In the genomic region with DNA sequence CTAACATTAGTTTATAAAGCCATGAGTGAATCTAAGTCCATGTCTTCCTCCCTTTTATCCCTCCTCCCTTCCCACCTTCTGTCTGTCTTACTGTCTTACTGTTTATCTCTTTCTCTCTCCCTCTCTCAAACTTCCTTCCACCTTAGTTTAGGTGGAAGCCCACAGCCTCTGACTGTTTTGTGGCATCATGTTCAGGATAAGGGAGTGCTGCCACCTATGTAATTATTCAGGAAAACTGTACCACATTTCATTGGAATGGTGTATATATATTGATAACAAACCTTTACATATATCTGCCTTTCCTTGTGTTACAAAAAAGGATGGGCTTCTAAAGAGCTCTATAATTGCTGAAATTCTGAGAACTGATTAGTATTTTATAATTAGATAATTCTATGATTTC, we compare ENCODE assay signal across 20 cellular contexts. TPM values are rescaled to one million over a fixed set of nuclear protein-coding genes. Genes with fewer than 3 reads are reported as not detected.
"Had no signal": no experiment of that assay in that cellular context is flagged by ENCODE, and none has a peak within 500 bp of the region (broad histone marks: within the 10 kb centered on the region; RNA-seq: fewer than 3 reads in every experiment).

No MANE protein-coding gene starts in this region.

- H3K36me3 ChIP-seq: esophagus squamous epithelium, left ventricle myocardium inferior, lower lobe of right lung, pancreas, stomach, thoracic aorta, transverse colon had no signal

- H3K4me3 ChIP-seq: esophagus squamous epithelium, hepatocyte, left ventricle myocardium inferior, lower lobe of right lung, pancreas, stomach, thoracic aorta, transverse colon had no signal

- DNase-seq: effector memory CD8-positive, alpha-beta T cell; esophagus squamous epithelium; foreskin fibroblast; kidney; left cardiac atrium; left ventricle myocardium inferior; lower lobe of right lung; midbrain; occipital lobe; pancreas; right cardiac atrium; small intestine; stimulated activated CD4-positive, alpha-beta T cell treated with anti-CD3 and anti-CD28 coated beads, Interleukin-12 subunit alpha, Interleukin-12 subunit beta, amount 100 ng/mL, for 4 hours; stimulated activated naive CD4-positive, alpha-beta T cell; stomach; substantia nigra; transverse colon had no signal

- H3K4me1 ChIP-seq: esophagus squamous epithelium, left ventricle myocardium inferior, lower lobe of right lung, pancreas, stomach, transverse colon had no signal

- H3K27me3 ChIP-seq: esophagus squamous epithelium, hepatocyte, pancreas, stomach, transverse colon had no signal

- ATAC-seq: effector memory CD8-positive, alpha-beta T cell; left cardiac atrium; lower lobe of right lung; pancreas; right cardiac atrium had no signal

- H3K27ac ChIP-seq: epithelial cell of prostate, esophagus squamous epithelium, hepatocyte, left ventricle myocardium inferior, lower lobe of right lung, pancreas, stomach, thoracic aorta, transverse colon had no signal

- H3K9me3 ChIP-seq: esophagus squamous epithelium, left ventricle myocardium inferior, lower lobe of right lung, pancreas, thoracic aorta, transverse colon had no signal

RNA-seq across cellular contexts. Expression of gene NETO1, which starts 48.7 kb away (rescaled TPM):
- total RNA-seq: hepatocyte, left ventricle myocardium inferior, lower lobe of right lung had no signal
- polyA plus RNA-seq: hepatocyte had no signal
